ENCODE assay signal across 30 cellular contexts in the genomic region with DNA sequence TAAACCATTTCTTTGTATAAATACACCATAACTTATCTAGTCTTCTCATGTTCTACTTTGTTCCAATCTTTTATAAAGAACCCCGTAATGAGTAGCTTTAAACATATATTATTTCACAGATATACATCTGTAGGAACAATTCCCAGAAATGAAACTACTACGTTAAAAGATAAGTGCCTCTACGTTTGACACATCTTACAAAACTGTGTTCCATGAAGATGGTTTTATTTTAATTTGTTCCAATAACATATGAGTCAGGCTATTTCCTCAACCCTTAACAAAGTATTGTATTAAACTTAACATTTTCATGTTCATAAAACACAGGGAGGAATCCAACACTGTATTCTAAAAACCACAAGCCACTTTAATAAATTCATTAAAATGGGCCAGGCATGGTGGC. TPM values are rescaled to one million over a fixed set of nuclear protein-coding genes. Genes with fewer than 3 reads are reported as not detected.
A peak's percentile ranks its signal among the peaks of the same experiment; 100 is the strongest.
DNase-seq lines count a peak whose midpoint lies in the region; TF ChIP-seq lines count a peak whose summit lies in the region.
"Had no signal": no experiment of that assay in that cellular context is flagged by ENCODE, and none has a peak within 500 bp of the region (broad histone marks: within the 10 kb centered on the region; RNA-seq: fewer than 3 reads in every experiment).

No MANE protein-coding gene starts in this region.

- no peak overlapping the region for H3K4me3 ChIP-seq in osteoblast (ENCODE audit: insufficient read depth, low read length)
- no peak overlapping the region for H3K4me3 ChIP-seq in smooth muscle cell
- H3K4me3 ChIP-seq: BLaER1 treated with 17β-estradiol and CSF1 and Interleukin-3, amounts not matched to agents 10 nM and 100 nM; HAP-1; mucosa of descending colon; ovary; PC-9; right atrium auricular region had no signal

- peak overlapping the region; percentile 85 for H3K27ac Mint-ChIP-seq in activated T-cell treated with anti-CD3 and anti-CD28 coated beads, Interleukin-2, amount 50 U/mL, for 24 hours
- peak overlapping the region; percentile 71 for H3K27ac Mint-ChIP-seq in activated T-helper 1 cell treated with anti-CD3 and anti-CD28 coated beads, Interleukin-12 subunit alpha, Interleukin-12 subunit beta, Interleukin-2, Interleukin-4 antibody, amounts not matched to agents 30 ng/mL and 10 ng/mL and 1 ng/mL, durations not matched to agents 14 hours and 24 hours and 36 hours
- H3K27ac Mint-ChIP-seq: dendritic cell treated with granulocyte-macrophage colony-stimulating factor and Interleukin-4, amounts not matched to agents 40 ng/mL and 50 ng/mL, for 4 days; stimulated activated effector memory CD8-positive, alpha-beta T cell treated with anti-CD3 and anti-CD28 coated beads, Interleukin-12 subunit alpha, Interleukin-12 subunit beta, amount 100 ng/mL, for 72 hours had no signal

- no peaks in the 10 kb centered on the region for H4K20me1 ChIP-seq in osteoblast (ENCODE audit: insufficient read depth, low read length)
- no peaks in the 10 kb centered on the region for H4K20me1 ChIP-seq in smooth muscle cell (ENCODE audit: low read depth)

- H3K9ac ChIP-seq in smooth muscle cell (ENCODE audit: low read depth), result no peak overlapping the region
- H3K9ac ChIP-seq: BLaER1 treated with 17β-estradiol and CSF1 and Interleukin-3, amounts not matched to agents 10 nM and 100 nM had no signal

- H3K4me2 ChIP-seq in osteoblast (ENCODE audit: insufficient read depth, low read length) (peak overlapping the region; percentile 5), smooth muscle cell (no peak overlapping the region)
- H3K4me2 ChIP-seq: BLaER1 treated with 17β-estradiol and CSF1 and Interleukin-3, amounts not matched to agents 10 nM and 100 nM; PC-9 had no signal

- H3K4me1 ChIP-seq in osteoblast (ENCODE audit: insufficient read depth, low read length) (peaks cover 4% of the 10 kb centered on the region), smooth muscle cell (ENCODE audit: low read depth) (no peaks in the 10 kb centered on the region)
- H3K4me1 ChIP-seq: BLaER1 treated with 17β-estradiol and CSF1 and Interleukin-3, amounts not matched to agents 10 nM and 100 nM; HAP-1; right atrium auricular region had no signal

- WGBS in smooth muscle cell (ENCODE audit: low lambda C conversion rate), result 87% methylated on average over 3 of the region's 3 CpGs

- H3K27me3 Mint-ChIP-seq in activated T-cell treated with anti-CD3 and anti-CD28 coated beads, Interleukin-2, amount 50 U/mL, for 24 hours, result no peaks in the 10 kb centered on the region
- H3K27me3 Mint-ChIP-seq in activated T-helper 1 cell treated with anti-CD3 and anti-CD28 coated beads, Interleukin-12 subunit alpha, Interleukin-12 subunit beta, Interleukin-2, Interleukin-4 antibody, amounts not matched to agents 30 ng/mL and 10 ng/mL and 1 ng/mL, durations not matched to agents 14 hours and 24 hours and 36 hours (ENCODE audit: insufficient read depth), result no peaks in the 10 kb centered on the region
- H3K27me3 Mint-ChIP-seq: dendritic cell treated with granulocyte-macrophage colony-stimulating factor and Interleukin-4, amounts not matched to agents 40 ng/mL and 50 ng/mL, for 4 days; natural killer cell treated with Interleukin-12 subunit alpha and Interleukin-12 subunit beta and Interleukin-15 and Interleukin-18, amount 100 ng/mL, for 72 hours had no signal

- TF ChIP-seq CTCF in osteoblast (IDR thresholded peaks at IDR 0.05; ENCODE audit: extremely low read depth, low read depth, low read length) (no peak), smooth muscle cell (IDR thresholded peaks at IDR 0.05; ENCODE audit: borderline replicate concordance, insufficient read depth, poor library complexity, severe bottlenecking) (no peak)

- H3K4me3 Mint-ChIP-seq in activated T-cell treated with anti-CD3 and anti-CD28 coated beads, Interleukin-2, amount 50 U/mL, for 24 hours, result no peak overlapping the region
- H3K4me3 Mint-ChIP-seq in activated T-helper 1 cell treated with anti-CD3 and anti-CD28 coated beads, Interleukin-12 subunit alpha, Interleukin-12 subunit beta, Interleukin-2, Interleukin-4 antibody, amounts not matched to agents 30 ng/mL and 10 ng/mL and 1 ng/mL, durations not matched to agents 14 hours and 24 hours and 36 hours, result no peak overlapping the region
- H3K4me3 Mint-ChIP-seq: dendritic cell treated with granulocyte-macrophage colony-stimulating factor and Interleukin-4, amounts not matched to agents 40 ng/mL and 50 ng/mL, for 4 days; natural killer cell treated with Interleukin-12 subunit alpha and Interleukin-12 subunit beta and Interleukin-15 and Interleukin-18, amount 100 ng/mL, for 72 hours; stimulated activated effector memory CD8-positive, alpha-beta T cell treated with anti-CD3 and anti-CD28 coated beads, Interleukin-12 subunit alpha, Interleukin-12 subunit beta, amount 100 ng/mL, for 72 hours had no signal

- H3K9me3 Mint-ChIP-seq in activated T-cell treated with anti-CD3 and anti-CD28 coated beads, Interleukin-2, amount 50 U/mL, for 24 hours, result no peaks in the 10 kb centered on the region
- no peaks in the 10 kb centered on the region for H3K9me3 Mint-ChIP-seq in activated T-helper 1 cell treated with anti-CD3 and anti-CD28 coated beads, Interleukin-12 subunit alpha, Interleukin-12 subunit beta, Interleukin-2, Interleukin-4 antibody, amounts not matched to agents 30 ng/mL and 10 ng/mL and 1 ng/mL, durations not matched to agents 14 hours and 24 hours and 36 hours
- H3K9me3 Mint-ChIP-seq: dendritic cell treated with granulocyte-macrophage colony-stimulating factor and Interleukin-4, amounts not matched to agents 40 ng/mL and 50 ng/mL, for 4 days; natural killer cell treated with Interleukin-12 subunit alpha and Interleukin-12 subunit beta and Interleukin-15 and Interleukin-18, amount 100 ng/mL, for 72 hours; stimulated activated effector memory CD8-positive, alpha-beta T cell treated with anti-CD3 and anti-CD28 coated beads, Interleukin-12 subunit alpha, Interleukin-12 subunit beta, amount 100 ng/mL, for 72 hours had no signal

- intact Hi-C loops in activated T-helper 1 cell treated with anti-CD3 and anti-CD28 coated beads, Interleukin-12 subunit alpha, Interleukin-12 subunit beta, Interleukin-2, Interleukin-4 antibody, amounts not matched to agents 30 ng/mL and 10 ng/mL and 1 ng/mL, durations not matched to agents 14 hours and 24 hours and 36 hours (cut with micrococcal nuclease), result no loop called here

- DNase-seq in activated T-cell treated with anti-CD3 and anti-CD28 coated beads, Interleukin-2, amount 50 U/mL, for 24 hours, result no peak
- DNase-seq in activated T-cell treated with anti-CD3 and anti-CD28 coated beads, Interleukin-2, amount 50 U/mL, for 48 hours, result no peak
- no peak for DNase-seq in activated T-helper 1 cell treated with anti-CD3 and anti-CD28 coated beads, Interleukin-12 subunit alpha, Interleukin-12 subunit beta, Interleukin-2, Interleukin-4 antibody, amounts not matched to agents 30 ng/mL and 10 ng/mL and 1 ng/mL, durations not matched to agents 14 hours and 24 hours and 36 hours (ENCODE audit: low spot score)
- DNase-seq in dermis blood vessel endothelial cell (peak; percentile 21), osteoblast (ENCODE audit: insufficient read length, low spot score, missing footprints) (peak; percentile 10), GM19238 (ENCODE audit: insufficient read length, low spot score) (no peak), NOMO-1 (lab: John Stamatoyannopoulos, UW; ENCODE audit: unreplicated experiment in 2 of 2) (no peak), smooth muscle cell (lab: John Stamatoyannopoulos, UW; ENCODE audit: unreplicated experiment) (no peak)
- DNase-seq: ACHN; activated CD4-positive, alpha-beta T cell treated with anti-CD3 and anti-CD28 coated beads for 48 hours; activated naive CD4-positive, alpha-beta T cell treated with Interleukin-2 at 50 U/mL for 16 hours; Caco-2; caudate nucleus; DMS79 treated with DMSO at 0.1 percent for 48 hours; glutamatergic neuron; kidney; mucosa of descending colon; NCI-H1105; NCI-H1930; NCI-H524 treated with DMSO at 0.1 percent for 48 hours; NK-92 treated with Interleukin-12 subunit alpha and Interleukin-12 subunit beta, amount 100 ng/mL, for 24 hours; ovary; PC-9; stimulated activated CD4-positive, alpha-beta T cell treated with anti-CD3 and anti-CD28 coated beads, Interleukin-4, amount 100 ng/mL, for 24 hours had no signal

- H3K27ac ChIP-seq in osteoblast (ENCODE audit: low read depth, low read length), result peak overlapping the region; percentile 21
- no peak overlapping the region for H3K27ac ChIP-seq in smooth muscle cell (ENCODE audit: low read depth)
- H3K27ac ChIP-seq: BLaER1 treated with 17β-estradiol and CSF1 and Interleukin-3, amounts not matched to agents 10 nM and 100 nM; ovary; PC-9; right atrium auricular region had no signal

- H3K9me3 ChIP-seq in osteoblast (ENCODE audit: low read depth, low read length), result no peaks in the 10 kb centered on the region
- H3K9me3 ChIP-seq in smooth muscle cell (replicated peaks; ENCODE audit: low read depth), result no peaks in the 10 kb centered on the region
- H3K9me3 ChIP-seq: BLaER1 treated with 17β-estradiol and CSF1 and Interleukin-3, amounts not matched to agents 10 nM and 100 nM; Caco-2; HAP-1; mucosa of descending colon; ovary; right atrium auricular region had no signal

- peaks cover 62% of the 10 kb centered on the region for H3K36me3 ChIP-seq in osteoblast (ENCODE audit: insufficient read depth, low read length)
- peaks cover 11% of the 10 kb centered on the region for H3K36me3 ChIP-seq in smooth muscle cell (ENCODE audit: low read depth)
- H3K36me3 ChIP-seq: ovary had no signal

- no peak overlapping the region for H2AFZ ChIP-seq in osteoblast (ENCODE audit: low read length)
- H2AFZ ChIP-seq in smooth muscle cell (ENCODE audit: low read depth), result no peak overlapping the region
- H2AFZ ChIP-seq: PC-9 had no signal

- H3K27me3 ChIP-seq in osteoblast (ENCODE audit: insufficient read depth, low read length) (no peaks in the 10 kb centered on the region), smooth muscle cell (ENCODE audit: low read depth) (no peaks in the 10 kb centered on the region)
- H3K27me3 ChIP-seq: BLaER1 treated with 17β-estradiol and CSF1 and Interleukin-3, amounts not matched to agents 10 nM and 100 nM; ovary; right atrium auricular region had no signal

- H3K36me3 Mint-ChIP-seq in activated T-cell treated with anti-CD3 and anti-CD28 coated beads, Interleukin-2, amount 50 U/mL, for 24 hours (ENCODE audit: low read depth), result peaks cover 85% of the 10 kb centered on the region
- H3K36me3 Mint-ChIP-seq in activated T-helper 1 cell treated with anti-CD3 and anti-CD28 coated beads, Interleukin-12 subunit alpha, Interleukin-12 subunit beta, Interleukin-2, Interleukin-4 antibody, amounts not matched to agents 30 ng/mL and 10 ng/mL and 1 ng/mL, durations not matched to agents 14 hours and 24 hours and 36 hours (ENCODE audit: low read depth), result peaks cover 20% of the 10 kb centered on the region
- H3K36me3 Mint-ChIP-seq: natural killer cell treated with Interleukin-12 subunit alpha and Interleukin-12 subunit beta and Interleukin-15 and Interleukin-18, amount 100 ng/mL, for 72 hours had no signal

- peaks cover 8% of the 10 kb centered on the region for H3K4me1 Mint-ChIP-seq in activated T-cell treated with anti-CD3 and anti-CD28 coated beads, Interleukin-2, amount 50 U/mL, for 24 hours (ENCODE audit: low read depth)
- peaks cover 10% of the 10 kb centered on the region for H3K4me1 Mint-ChIP-seq in activated T-helper 1 cell treated with anti-CD3 and anti-CD28 coated beads, Interleukin-12 subunit alpha, Interleukin-12 subunit beta, Interleukin-2, Interleukin-4 antibody, amounts not matched to agents 30 ng/mL and 10 ng/mL and 1 ng/mL, durations not matched to agents 14 hours and 24 hours and 36 hours (ENCODE audit: low read depth)
- H3K4me1 Mint-ChIP-seq: stimulated activated effector memory CD8-positive, alpha-beta T cell treated with anti-CD3 and anti-CD28 coated beads, Interleukin-12 subunit alpha, Interleukin-12 subunit beta, amount 100 ng/mL, for 72 hours had no signal

- H3F3A ChIP-seq in smooth muscle cell (ENCODE audit: low read depth), result no peaks in the 10 kb centered on the region

- H3K79me2 ChIP-seq in osteoblast (ENCODE audit: insufficient read depth, low read length), result peaks cover 4% of the 10 kb centered on the region
- H3K79me2 ChIP-seq in smooth muscle cell (ENCODE audit: low read depth), result no peaks in the 10 kb centered on the region

RNA-seq across cellular contexts. Expression of gene TRPM7, which starts 52.9 kb away (rescaled TPM):
- 42.4 and 43.6 TPM in 2 replicates for total RNA-seq in activated T-helper 1 cell treated with anti-CD3 and anti-CD28 coated beads, Interleukin-12 subunit alpha, Interleukin-12 subunit beta, Interleukin-2, Interleukin-4 antibody, amounts not matched to agents 30 ng/mL and 10 ng/mL and 1 ng/mL, durations not matched to agents 14 hours and 24 hours and 36 hours
- total RNA-seq in dermis blood vessel endothelial cell (37.1 and 40.2 TPM in 2 replicates), osteoblast (116 and 124 TPM in 2 replicates), smooth muscle cell (28.2 and 32.8 TPM in 2 replicates)
- 5.6 and 6.3 TPM in 2 replicates for polyA plus RNA-seq in smooth muscle cell

Comparison
In these comparisons a context has a peak if more than half of its experiments do, and no peak if none do; other contexts are left out.
1. DNase-seq: peak in dermis blood vessel endothelial cell (single experiment) and osteoblast (single experiment); none in activated T-cell treated with anti-CD3 and anti-CD28 coated beads, Interleukin-2, amount 50 U/mL, for 24 hours (single experiment), activated T-cell treated with anti-CD3 and anti-CD28 coated beads, Interleukin-2, amount 50 U/mL, for 48 hours (0 of 2), activated T-helper 1 cell treated with anti-CD3 and anti-CD28 coated beads, Interleukin-12 subunit alpha, Interleukin-12 subunit beta, Interleukin-2, Interleukin-4 antibody, amounts not matched to agents 30 ng/mL and 10 ng/mL and 1 ng/mL, durations not matched to agents 14 hours and 24 hours and 36 hours (single experiment), GM19238 (single experiment), NOMO-1 (0 of 2) and smooth muscle cell (single experiment).